Comparison of ENCODE assay signal across 1 cellular context in the genomic region with DNA sequence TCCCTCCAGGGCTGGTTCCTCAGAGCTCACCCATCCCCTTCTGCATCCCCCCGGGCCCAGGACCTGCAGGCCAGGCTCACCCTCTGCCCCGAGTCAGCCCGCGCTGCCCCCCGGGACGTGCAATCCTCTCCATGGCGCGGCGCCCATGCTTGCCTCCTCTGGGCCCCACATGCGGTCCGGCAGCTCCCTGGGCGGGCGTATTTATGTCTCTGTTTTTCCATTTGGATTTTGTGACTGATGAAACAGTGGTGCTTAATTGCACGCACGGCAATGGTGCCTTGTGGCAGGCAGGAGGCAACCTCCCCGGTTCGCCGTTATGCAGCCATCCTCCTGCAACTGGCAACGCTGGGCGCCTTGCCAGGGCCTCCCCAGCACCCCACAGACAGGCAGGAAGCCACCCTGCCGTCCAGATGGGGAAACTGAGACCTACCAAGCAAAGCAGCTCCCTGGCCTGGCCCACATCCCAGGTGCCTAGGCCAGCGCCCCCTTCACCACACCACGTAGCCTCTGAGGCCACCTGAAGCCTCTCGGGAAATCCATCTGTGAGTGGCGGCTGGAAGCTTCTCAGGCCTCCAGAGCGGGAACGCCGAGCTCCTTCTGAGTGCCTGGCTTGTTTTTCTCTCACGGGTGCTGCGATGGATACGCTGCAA.
A peak's percentile ranks its signal among the peaks of the same experiment; 100 is the strongest.
TF ChIP-seq lines count a peak whose summit lies in the region.

No MANE protein-coding gene starts in this region.

TF ChIP-seq in K562, 482 proteins besides CTCF, POLR2A, EP300 and RAD21:
- TF ChIP-seq CEBPG (CRISPR knock-in tag; IDR thresholded peaks at IDR 0.05) (peak; percentile 46), CEBPG (tag; conservative IDR thresholded peaks at IDR 0.05 in 1 of 2, IDR thresholded peaks at IDR 0.05 in 1 of 2) (no peak)
- TF ChIP-seq, protein P1, sequence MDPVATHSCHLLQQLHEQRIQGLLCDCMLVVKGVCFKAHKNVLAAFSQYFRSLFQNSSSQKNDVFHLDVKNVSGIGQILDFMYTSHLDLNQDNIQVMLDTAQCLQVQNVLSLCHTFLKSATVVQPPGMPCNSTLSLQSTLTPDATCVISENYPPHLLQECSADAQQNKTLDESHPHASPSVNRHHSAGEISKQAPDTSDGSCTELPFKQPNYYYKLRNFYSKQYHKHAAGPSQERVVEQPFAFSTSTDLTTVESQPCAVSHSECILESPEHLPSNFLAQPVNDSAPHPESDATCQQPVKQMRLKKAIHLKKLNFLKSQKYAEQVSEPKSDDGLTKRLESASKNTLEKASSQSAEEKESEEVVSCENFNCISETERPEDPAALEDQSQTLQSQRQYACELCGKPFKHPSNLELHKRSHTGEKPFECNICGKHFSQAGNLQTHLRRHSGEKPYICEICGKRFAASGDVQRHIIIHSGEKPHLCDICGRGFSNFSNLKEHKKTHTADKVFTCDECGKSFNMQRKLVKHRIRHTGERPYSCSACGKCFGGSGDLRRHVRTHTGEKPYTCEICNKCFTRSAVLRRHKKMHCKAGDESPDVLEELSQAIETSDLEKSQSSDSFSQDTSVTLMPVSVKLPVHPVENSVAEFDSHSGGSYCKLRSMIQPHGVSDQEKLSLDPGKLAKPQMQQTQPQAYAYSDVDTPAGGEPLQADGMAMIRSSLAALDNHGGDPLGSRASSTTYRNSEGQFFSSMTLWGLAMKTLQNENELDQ (CRISPR knock-in tag; IDR thresholded peaks at IDR 0.05; ENCODE audit: borderline replicate concordance): no peak
